In the genomic region with DNA sequence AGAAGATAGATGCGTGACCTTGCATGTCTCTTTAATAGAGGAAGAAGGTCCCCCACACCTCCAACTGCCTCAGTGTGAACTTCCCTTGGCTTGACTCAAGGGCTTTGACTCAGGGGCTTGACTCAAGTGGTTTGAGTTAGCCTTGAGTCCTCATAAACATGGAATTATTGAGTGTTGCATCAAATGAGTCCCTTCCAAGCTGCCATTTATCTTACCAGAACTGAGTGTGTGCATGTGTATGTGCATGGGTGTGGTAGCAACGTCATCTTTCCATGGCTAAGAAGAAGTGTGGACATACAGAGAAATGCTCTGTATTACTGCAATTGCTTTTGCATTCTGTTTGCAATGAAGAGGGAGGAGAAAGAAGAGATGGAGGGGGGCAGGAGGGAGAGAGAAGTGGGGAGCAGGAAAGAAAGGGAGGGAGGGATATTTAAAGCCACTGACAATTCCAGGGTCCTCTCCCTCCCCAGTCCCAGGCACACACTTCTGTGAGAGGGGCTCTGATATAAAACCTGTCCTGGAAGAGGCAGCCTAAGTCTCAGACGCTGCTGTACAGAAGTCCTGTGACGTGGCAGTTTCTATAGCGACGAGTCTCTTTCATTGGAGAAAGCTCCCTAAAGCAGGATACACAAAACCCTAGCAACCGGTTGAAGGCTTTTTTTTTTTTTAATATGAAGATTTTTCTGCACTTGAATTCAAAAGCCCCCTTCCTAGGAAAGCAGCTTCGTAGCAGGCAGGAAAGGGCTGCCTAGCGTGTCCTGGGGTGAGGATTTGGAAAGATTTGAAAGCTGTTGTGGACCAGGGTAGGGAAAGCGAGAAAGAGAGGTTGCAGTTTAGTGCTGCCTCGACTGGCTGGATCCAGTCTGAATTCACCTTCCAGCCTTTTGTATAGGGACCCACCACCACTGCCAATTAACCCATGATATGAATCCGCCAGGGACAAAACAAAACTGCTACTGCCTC, we compare ENCODE assay signal across 13 cellular contexts.
A peak's percentile ranks its signal among the peaks of the same experiment; 100 is the strongest.
DNase-seq lines count a peak whose midpoint lies in the region; ATAC-seq and TF ChIP-seq lines count a peak whose summit lies in the region.
"Had no signal": no experiment of that assay in that cellular context is flagged by ENCODE, and none has a peak within 500 bp of the region (broad histone marks: within the 10 kb centered on the region; RNA-seq: fewer than 3 reads in every experiment).

No MANE protein-coding gene starts in this region.

- POLR2A ChIA-PET in SK-N-SH (lab: Yijun Ruan, JAX): no interaction called here

- ATAC-seq in SK-N-SH treated with all-trans-retinoic acid at 6 μM for 48 hours: no peak
- ATAC-seq in GM19324 (IDR thresholded peaks at IDR 0.05; ENCODE audit: low FRiP score, unreplicated experiment): no peak
- ATAC-seq in GM19023 (IDR thresholded peaks at IDR 0.05; ENCODE audit: unreplicated experiment): no peak
- ATAC-seq: activated CD4-positive, CD25-positive, alpha-beta regulatory T cell treated with anti-CD3 and anti-CD28 coated beads, Interleukin-2, amount 50 U/mL, for 24 hours had no signal

- no peak for TF ChIP-seq RAD21 in SK-N-SH (IDR thresholded peaks at IDR 0.05; ENCODE audit: low read length)

- no peak overlapping the region for H3K27ac ChIP-seq in SK-N-SH (ENCODE audit: low read depth in 2 of 2, low read length in 1 of 2)
- peak overlapping the region; percentile 63 for H3K27ac ChIP-seq in angular gyrus (ENCODE audit: low read depth, low read length)
- peak overlapping the region; percentile 70 for H3K27ac ChIP-seq in hepatocyte
- peak overlapping the region; percentile 55 for H3K27ac ChIP-seq in temporal lobe (ENCODE audit: low read depth, low read length)
- H3K27ac ChIP-seq: esophagus squamous epithelium had no signal

- H2AFZ ChIP-seq in SK-N-SH (ENCODE audit: low read depth) (no peak overlapping the region), hepatocyte (no peak overlapping the region)

- H3K9me2 ChIP-seq in SK-N-SH (no peaks in the 10 kb centered on the region), hepatocyte (replicated peaks; ENCODE audit: insufficient read depth) (no peaks in the 10 kb centered on the region)

- H4K20me1 ChIP-seq in SK-N-SH (ENCODE audit: insufficient read depth) (no peaks in the 10 kb centered on the region), hepatocyte (ENCODE audit: insufficient read depth, poor library complexity, severe bottlenecking) (no peaks in the 10 kb centered on the region)

- TF ChIP-seq CTCF in SK-N-SH (IDR thresholded peaks at IDR 0.05): no peak
- no peak for TF ChIP-seq CTCF in hepatocyte (IDR thresholded peaks at IDR 0.05; ENCODE audit: poor library complexity)

- H3K4me3 ChIP-seq in SK-N-SH (ENCODE audit: low read depth in 2 of 2, low read length in 1 of 2): no peak overlapping the region
- no peak overlapping the region for H3K4me3 ChIP-seq in hepatocyte
- H3K4me3 ChIP-seq: esophagus squamous epithelium had no signal

- 94% methylated on average over 12 of the region's 12 CpGs for WGBS in SK-N-SH (ENCODE audit: low lambda C conversion rate)
- 65% methylated on average over 12 of the region's 12 CpGs for WGBS in hepatocyte (ENCODE audit: low lambda C conversion rate, missing lambda C conversion rate)

- H3F3A ChIP-seq in SK-N-SH (replicated peaks; ENCODE audit: insufficient read depth): no peaks in the 10 kb centered on the region

- H3K79me2 ChIP-seq in SK-N-SH (ENCODE audit: insufficient read depth) (no peaks in the 10 kb centered on the region), hepatocyte (no peaks in the 10 kb centered on the region)

- peaks cover 0 to 18% of the 10 kb centered on the region in 2 experiments; a peak in 2 of 4 replicates for H3K4me1 ChIP-seq in SK-N-SH (ENCODE audit: control insufficient read depth in 1 of 2, insufficient read depth in 2 of 2, low read depth in 1 of 2, low read length in 1 of 2)
- peaks cover 11% of the 10 kb centered on the region for H3K4me1 ChIP-seq in hepatocyte (ENCODE audit: insufficient read depth)

- no peaks in the 10 kb centered on the region for H3K36me3 ChIP-seq in SK-N-SH (replicated peaks in 1 of 2; ENCODE audit: control insufficient read depth in 1 of 2, insufficient read depth in 2 of 2, low read length in 1 of 2)
- no peaks in the 10 kb centered on the region for H3K36me3 ChIP-seq in hepatocyte (replicated peaks; ENCODE audit: insufficient read depth, low read depth)
- H3K36me3 ChIP-seq: esophagus squamous epithelium had no signal

- H3K9ac ChIP-seq in SK-N-SH: no peak overlapping the region

- no peak overlapping the region for H3K4me2 ChIP-seq in SK-N-SH
- H3K4me2 ChIP-seq in hepatocyte: peak overlapping the region; percentile 47

- CTCF ChIA-PET in SK-N-SH (lab: Yijun Ruan, JAX): interaction anchor here (0.7 to 1.6 kb wide), 4 partner anchors 8 to 236 kb away, joined by 3 to 6 read pairs (median 4); no protein-coding TSS in a partner anchor

- H3K9me3 ChIP-seq in SK-N-SH: no peaks in the 10 kb centered on the region
- no peaks in the 10 kb centered on the region for H3K9me3 ChIP-seq in hepatocyte (ENCODE audit: low read depth)
- H3K9me3 ChIP-seq: esophagus squamous epithelium had no signal

- no peaks in the 10 kb centered on the region for H3K27me3 ChIP-seq in SK-N-SH (ENCODE audit: insufficient read depth)
- no peaks in the 10 kb centered on the region for H3K27me3 ChIP-seq in hepatocyte

- no peak for TF ChIP-seq EP300 in SK-N-SH (IDR thresholded peaks at IDR 0.05; ENCODE audit: borderline replicate concordance in 1 of 2, low read depth in 1 of 2, low read length in 1 of 2)

- DNase-seq in SK-N-SH: no peak
- peak; percentile 78 for DNase-seq in hepatocyte (ENCODE audit: low spot score)
- no peak for DNase-seq in SKM-1 treated with dmso at 0.1 percent for 144 hours (lab: John Stamatoyannopoulos, UW; ENCODE audit: unreplicated experiment)
- DNase-seq: activated naive CD4-positive, alpha-beta T cell treated with anti-CD3 and anti-CD28 coated beads for 36 hours; esophagus squamous epithelium; GF-D8; stimulated activated naive CD4-positive, alpha-beta T cell treated with Interleukin-2 at 50 U/mL for 16 hours had no signal

TF ChIP-seq in SK-N-SH, 30 proteins besides CTCF, POLR2A, EP300 and RAD21:
- no peak for TF ChIP-seq FOXM1 (IDR thresholded peaks at IDR 0.05; ENCODE audit: low read depth)
- TF ChIP-seq POLR2AphosphoS5 (IDR thresholded peaks at IDR 0.05; ENCODE audit: low read depth, low read length): no peak
- TF ChIP-seq TEAD4 (IDR thresholded peaks at IDR 0.05; ENCODE audit: borderline replicate concordance, insufficient read depth): no peak
- TF ChIP-seq RFX5 (IDR thresholded peaks at IDR 0.05; ENCODE audit: low read length): peak; percentile 68; the same call in 1 of the 2 replicates

TF ChIP-seq in SK-N-SH treated with all-trans-retinoic acid at 6 μM for 48 hours, 23 proteins besides CTCF, POLR2A, EP300 and RAD21:
- TF ChIP-seq ZFP30 (CRISPR knock-in tag; IDR thresholded peaks at IDR 0.05) (no peak), BACH2 (CRISPR knock-in tag; IDR thresholded peaks at IDR 0.05; ENCODE audit: borderline replicate concordance) (no peak)

Comparison
In these comparisons a context has a peak if more than half of its experiments do, and no peak if none do; other contexts are left out.
1. H3K27ac ChIP-seq: peak in angular gyrus (single experiment), hepatocyte (single experiment) and temporal lobe (single experiment); none in SK-N-SH (0 of 2).